Comparison of ENCODE assay signal across 8 cellular contexts in genomic region chr1:225882008-225882698, GRCh38. TPM values are rescaled to one million over a fixed set of nuclear protein-coding genes. Genes with fewer than 3 reads are reported as not detected.
DNase-seq lines count a peak whose midpoint lies in the region; ATAC-seq and TF ChIP-seq lines count a peak whose summit lies in the region.

Gene TMEM63A (minus strand): TSS chr1:225882380. CDS start chr1:225877580, 4,800 bp downstream.

- POLR2A ChIA-PET in Caco-2 (lab: Charles Lee): interaction anchor here (1.0 to 2.7 kb wide), 9 partner anchors 11 to 180 kb away, joined by 3 to 33 read pairs (median 5); partner anchors contain the start of genes H3-3A, PYCR2 and SRP9

- H3K4me1 Mint-ChIP-seq in Caco-2 (ENCODE audit: low read depth, unreplicated experiment): peaks cover 24% of the 10 kb centered on the region
- H3K4me1 Mint-ChIP-seq in osteocyte (ENCODE audit: unreplicated experiment): peaks cover 46% of the 10 kb centered on the region

- H3K27me3 ChIP-seq in Caco-2 (replicated peaks; ENCODE audit: control insufficient read depth, insufficient read depth, low read length) (no peaks in the 10 kb centered on the region), thymus (ENCODE audit: control insufficient read depth, insufficient read depth) (no peaks in the 10 kb centered on the region)

- WGBS in thymus: under 1% methylated on average over 63 of the region's 63 CpGs

- H3K36me3 Mint-ChIP-seq in Caco-2 (ENCODE audit: insufficient read depth, unreplicated experiment): peaks cover 20% of the 10 kb centered on the region
- no peaks in the 10 kb centered on the region for H3K36me3 Mint-ChIP-seq in osteocyte (ENCODE audit: unreplicated experiment)

- no peaks in the 10 kb centered on the region for H3K9me3 Mint-ChIP-seq in Caco-2 (ENCODE audit: unreplicated experiment)
- H3K9me3 Mint-ChIP-seq in osteocyte (ENCODE audit: unreplicated experiment): no peaks in the 10 kb centered on the region

- intact Hi-C loops in Caco-2 (cut with micrococcal nuclease; ENCODE audit: unreplicated experiment): no loop called here

- H3K27me3 Mint-ChIP-seq in Caco-2 (ENCODE audit: insufficient read depth, unreplicated experiment) (no peaks in the 10 kb centered on the region), osteocyte (ENCODE audit: unreplicated experiment) (no peaks in the 10 kb centered on the region)

- BruUV-seq in Caco-2 (replicated peaks; lab: Mats Ljungman, UMichigan): no TSS peak

- ATAC-seq in GM19395 (IDR thresholded peaks at IDR 0.05; ENCODE audit: unreplicated experiment): peak; percentile 73
- ATAC-seq in HG03565 (IDR thresholded peaks at IDR 0.05; ENCODE audit: unreplicated experiment): peak; percentile 70

- H3K4me3 ChIP-seq in Caco-2 (ENCODE audit: low read depth, low read length) (peak within 1 kb of the TSS; percentile 91), SK-N-MC (peak within 1 kb of the TSS; percentile 93), thymus (ENCODE audit: low read length) (peak within 1 kb of the TSS; percentile 86)

- no peaks in the 10 kb centered on the region for H3K36me3 ChIP-seq in Caco-2 (ENCODE audit: control insufficient read depth, insufficient read depth, low read length)
- no peaks in the 10 kb centered on the region for H3K36me3 ChIP-seq in SK-N-MC (ENCODE audit: insufficient read depth, low read length)
- peaks cover 5% of the 10 kb centered on the region for H3K36me3 ChIP-seq in thymus (ENCODE audit: control insufficient read depth, insufficient read depth)

- H3K27ac Mint-ChIP-seq in Caco-2 (ENCODE audit: unreplicated experiment): peak within 1 kb of the TSS; percentile 91
- peak within 1 kb of the TSS; percentile 89 for H3K27ac Mint-ChIP-seq in osteocyte (ENCODE audit: unreplicated experiment)

- H3K4me3 Mint-ChIP-seq in Caco-2 (ENCODE audit: unreplicated experiment): peak within 1 kb of the TSS; percentile 95
- H3K4me3 Mint-ChIP-seq in osteocyte (ENCODE audit: unreplicated experiment): peak within 1 kb of the TSS; percentile 86

- no peaks in the 10 kb centered on the region for H3K9me3 ChIP-seq in Caco-2
- H3K9me3 ChIP-seq in SK-N-MC (ENCODE audit: low read depth, low read length): no peaks in the 10 kb centered on the region
- peaks cover 2% of the 10 kb centered on the region for H3K9me3 ChIP-seq in thymus (ENCODE audit: control insufficient read depth)

- TF ChIP-seq CTCF in Caco-2 (IDR thresholded peaks at IDR 0.05; ENCODE audit: insufficient read depth in 1 of 2, low read depth in 1 of 2, low read length in 1 of 2, severe bottlenecking in 1 of 2, unreplicated experiment in 1 of 2): peak in 1 of 2 experiments; percentile 30
- peak; percentile 27 for TF ChIP-seq CTCF in osteocyte (IDR thresholded peaks at IDR 0.05)

- H3K27ac ChIP-seq in SK-N-MC (no peak within 1 kb of the TSS), thymus (ENCODE audit: low read depth) (peak within 1 kb of the TSS; percentile 93)

- H3K9ac ChIP-seq in SK-N-MC (ENCODE audit: insufficient read length): peak within 1 kb of the TSS; percentile 77

- DNase-seq in Caco-2 (peak; percentile 92 to 95), SK-N-MC (ENCODE audit: low read depth, low spot score) (peak; percentile 16), glomerular endothelial cell (ENCODE audit: extremely low read depth, low read depth, low spot score) (no peak), osteocyte (ENCODE audit: extremely low spot score, unreplicated experiment) (peak; percentile 95)
- DNase-seq in activated naive CD4-positive, alpha-beta T cell treated with anti-CD3 and anti-CD28 coated beads, Interleukin-2, amount 50 U/mL, for 16 hours: peak; percentile 86

- CTCF ChIA-PET in Caco-2 (lab: Charles Lee): interaction anchor here (0.7 to 2.8 kb wide), 10 partner anchors 16 to 441 kb away, joined by 3 to 13 read pairs (median 5); partner anchors contain the start of genes PYCR2 and SRP9

- H3K4me1 ChIP-seq in Caco-2 (peaks cover 29% of the 10 kb centered on the region), thymus (ENCODE audit: control insufficient read depth, insufficient read depth, low read length) (peaks cover 37% of the 10 kb centered on the region)

RNA-seq across cellular contexts. Expression of gene TMEM63A, which starts in this region (rescaled TPM):
- total RNA-seq in Caco-2 (2022) (93.9 and 116 TPM in 2 replicates), glomerular endothelial cell (18.1 and 29.7 TPM in 2 replicates), osteocyte (50.8 and 54.8 TPM in 2 replicates)
- polyA plus RNA-seq in thymus: 38.8 TPM
